1 cellular context compared by ENCODE assay signal in genomic region chr13:28408235-28408848, GRCh38.
A peak's percentile ranks its signal among the peaks of the same experiment; 100 is the strongest.
TF ChIP-seq lines count a peak whose summit lies in the region.

No MANE protein-coding gene starts in this region.

TF ChIP-seq in K562, 482 proteins besides CTCF, POLR2A, EP300 and RAD21 (continued from another document and continues in another):
- TF ChIP-seq, protein P1, sequence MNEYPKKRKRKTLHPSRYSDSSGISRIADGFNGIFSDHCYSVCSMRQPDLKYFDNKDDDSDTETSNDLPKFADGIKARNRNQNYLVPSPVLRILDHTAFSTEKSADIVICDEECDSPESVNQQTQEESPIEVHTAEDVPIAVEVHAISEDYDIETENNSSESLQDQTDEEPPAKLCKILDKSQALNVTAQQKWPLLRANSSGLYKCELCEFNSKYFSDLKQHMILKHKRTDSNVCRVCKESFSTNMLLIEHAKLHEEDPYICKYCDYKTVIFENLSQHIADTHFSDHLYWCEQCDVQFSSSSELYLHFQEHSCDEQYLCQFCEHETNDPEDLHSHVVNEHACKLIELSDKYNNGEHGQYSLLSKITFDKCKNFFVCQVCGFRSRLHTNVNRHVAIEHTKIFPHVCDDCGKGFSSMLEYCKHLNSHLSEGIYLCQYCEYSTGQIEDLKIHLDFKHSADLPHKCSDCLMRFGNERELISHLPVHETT (CRISPR knock-in tag; conservative IDR thresholded peaks at IDR 0.05 in 1 of 2, IDR thresholded peaks at IDR 0.05 in 1 of 2) = peak in 1 of 2 experiments; percentile 82; a peak in 2 of 4 replicates
- peak; percentile 87; the same call in 1 of the 2 replicates for TF ChIP-seq NCOA1 (IDR thresholded peaks at IDR 0.05; ENCODE audit: low read depth)
- TF ChIP-seq SMAD1 (IDR thresholded peaks at IDR 0.05; ENCODE audit: low read depth, low read length, partially characterized antibody) = peak; percentile 32
- TF ChIP-seq XRCC5 (IDR thresholded peaks at IDR 0.05; ENCODE audit: low read depth, low read length) = 0 out of 2 replicates have a peak, but pooled peaks have one; percentile 21
- no peak for TF ChIP-seq SIN3B (IDR thresholded peaks at IDR 0.05; ENCODE audit: low read depth)
- TF ChIP-seq HINFP (tag; conservative IDR thresholded peaks at IDR 0.05; ENCODE audit: low read depth) = no peak
- peak; percentile 81; the same call in 1 of the 2 replicates for TF ChIP-seq MEF2D (tag; conservative IDR thresholded peaks at IDR 0.05; ENCODE audit: low read depth)
- TF ChIP-seq RBM34 (IDR thresholded peaks at IDR 0.05; ENCODE audit: borderline replicate concordance, insufficient read depth, low read length) = no peak
- peak; percentile 44; the same call in 1 of the 2 replicates for TF ChIP-seq MITF (IDR thresholded peaks at IDR 0.05)
- TF ChIP-seq FOXJ2 (tag; IDR thresholded peaks at IDR 0.05) = peak; percentile 96
- no peak for TF ChIP-seq HCFC1 (IDR thresholded peaks at IDR 0.05; ENCODE audit: low read depth, low read length)
- peak; percentile 96 for TF ChIP-seq TAL1 (IDR thresholded peaks at IDR 0.05)
- TF ChIP-seq, protein P2, sequence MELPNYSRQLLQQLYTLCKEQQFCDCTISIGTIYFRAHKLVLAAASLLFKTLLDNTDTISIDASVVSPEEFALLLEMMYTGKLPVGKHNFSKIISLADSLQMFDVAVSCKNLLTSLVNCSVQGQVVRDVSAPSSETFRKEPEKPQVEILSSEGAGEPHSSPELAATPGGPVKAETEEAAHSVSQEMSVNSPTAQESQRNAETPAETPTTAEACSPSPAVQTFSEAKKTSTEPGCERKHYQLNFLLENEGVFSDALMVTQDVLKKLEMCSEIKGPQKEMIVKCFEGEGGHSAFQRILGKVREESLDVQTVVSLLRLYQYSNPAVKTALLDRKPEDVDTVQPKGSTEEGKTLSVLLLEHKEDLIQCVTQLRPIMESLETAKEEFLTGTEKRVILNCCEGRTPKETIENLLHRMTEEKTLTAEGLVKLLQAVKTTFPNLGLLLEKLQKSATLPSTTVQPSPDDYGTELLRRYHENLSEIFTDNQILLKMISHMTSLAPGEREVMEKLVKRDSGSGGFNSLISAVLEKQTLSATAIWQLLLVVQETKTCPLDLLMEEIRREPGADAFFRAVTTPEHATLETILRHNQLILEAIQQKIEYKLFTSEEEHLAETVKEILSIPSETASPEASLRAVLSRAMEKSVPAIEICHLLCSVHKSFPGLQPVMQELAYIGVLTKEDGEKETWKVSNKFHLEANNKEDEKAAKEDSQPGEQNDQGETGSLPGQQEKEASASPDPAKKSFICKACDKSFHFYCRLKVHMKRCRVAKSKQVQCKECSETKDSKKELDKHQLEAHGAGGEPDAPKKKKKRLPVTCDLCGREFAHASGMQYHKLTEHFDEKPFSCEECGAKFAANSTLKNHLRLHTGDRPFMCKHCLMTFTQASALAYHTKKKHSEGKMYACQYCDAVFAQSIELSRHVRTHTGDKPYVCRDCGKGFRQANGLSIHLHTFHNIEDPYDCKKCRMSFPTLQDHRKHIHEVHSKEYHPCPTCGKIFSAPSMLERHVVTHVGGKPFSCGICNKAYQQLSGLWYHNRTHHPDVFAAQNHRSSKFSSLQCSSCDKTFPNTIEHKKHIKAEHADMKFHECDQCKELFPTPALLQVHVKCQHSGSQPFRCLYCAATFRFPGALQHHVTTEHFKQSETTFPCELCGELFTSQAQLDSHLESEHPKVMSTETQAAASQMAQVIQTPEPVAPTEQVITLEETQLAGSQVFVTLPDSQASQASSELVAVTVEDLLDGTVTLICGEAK (IDR thresholded peaks at IDR 0.05) = peak; percentile 13; the same call in 1 of the 2 replicates
- TF ChIP-seq, protein P2 (CRISPR knock-in tag; IDR thresholded peaks at IDR 0.05) = no peak
- peak; percentile 25; the same call in 1 of the 2 replicates for TF ChIP-seq NFRKB (IDR thresholded peaks at IDR 0.05; ENCODE audit: low read depth)
- no peak for TF ChIP-seq ZNF174 (CRISPR knock-in tag; IDR thresholded peaks at IDR 0.05)
- no peak for TF ChIP-seq SAP30 (IDR thresholded peaks at IDR 0.05; ENCODE audit: borderline replicate concordance, insufficient read depth, low read depth, low read length, poor library complexity, severe bottlenecking)
- TF ChIP-seq MTF1 (CRISPR knock-in tag; IDR thresholded peaks at IDR 0.05; ENCODE audit: borderline replicate concordance) = no peak
- no peak for TF ChIP-seq GMEB1 (CRISPR knock-in tag; IDR thresholded peaks at IDR 0.05)
- TF ChIP-seq THRAP3 (IDR thresholded peaks at IDR 0.05; ENCODE audit: borderline replicate concordance) = no peak
- TF ChIP-seq ADNP (tag; IDR thresholded peaks at IDR 0.05) = no peak
- TF ChIP-seq ZNF347 (CRISPR knock-in tag; IDR thresholded peaks at IDR 0.05; ENCODE audit: low read depth) = no peak
- TF ChIP-seq, protein P3, sequence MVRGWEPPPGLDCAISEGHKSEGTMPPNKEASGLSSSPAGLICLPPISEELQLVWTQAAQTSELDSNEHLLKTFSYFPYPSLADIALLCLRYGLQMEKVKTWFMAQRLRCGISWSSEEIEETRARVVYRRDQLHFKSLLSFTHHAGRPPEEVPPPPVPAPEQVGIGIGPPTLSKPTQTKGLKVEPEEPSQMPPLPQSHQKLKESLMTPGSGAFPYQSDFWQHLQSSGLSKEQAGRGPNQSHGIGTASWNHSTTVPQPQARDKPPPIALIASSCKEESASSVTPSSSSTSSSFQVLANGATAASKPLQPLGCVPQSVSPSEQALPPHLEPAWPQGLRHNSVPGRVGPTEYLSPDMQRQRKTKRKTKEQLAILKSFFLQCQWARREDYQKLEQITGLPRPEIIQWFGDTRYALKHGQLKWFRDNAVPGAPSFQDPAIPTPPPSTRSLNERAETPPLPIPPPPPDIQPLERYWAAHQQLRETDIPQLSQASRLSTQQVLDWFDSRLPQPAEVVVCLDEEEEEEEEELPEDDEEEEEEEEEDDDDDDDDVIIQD (CRISPR knock-in tag; IDR thresholded peaks at IDR 0.05) = no peak
- TF ChIP-seq ZNF253 (CRISPR knock-in tag; conservative IDR thresholded peaks at IDR 0.05) = no peak
- TF ChIP-seq BHLHE40 (IDR thresholded peaks at IDR 0.05; ENCODE audit: low read length) = peak; percentile 75
- no peak for TF ChIP-seq DIDO1 (tag; IDR thresholded peaks at IDR 0.05; ENCODE audit: low read depth)
- TF ChIP-seq, protein P4, sequence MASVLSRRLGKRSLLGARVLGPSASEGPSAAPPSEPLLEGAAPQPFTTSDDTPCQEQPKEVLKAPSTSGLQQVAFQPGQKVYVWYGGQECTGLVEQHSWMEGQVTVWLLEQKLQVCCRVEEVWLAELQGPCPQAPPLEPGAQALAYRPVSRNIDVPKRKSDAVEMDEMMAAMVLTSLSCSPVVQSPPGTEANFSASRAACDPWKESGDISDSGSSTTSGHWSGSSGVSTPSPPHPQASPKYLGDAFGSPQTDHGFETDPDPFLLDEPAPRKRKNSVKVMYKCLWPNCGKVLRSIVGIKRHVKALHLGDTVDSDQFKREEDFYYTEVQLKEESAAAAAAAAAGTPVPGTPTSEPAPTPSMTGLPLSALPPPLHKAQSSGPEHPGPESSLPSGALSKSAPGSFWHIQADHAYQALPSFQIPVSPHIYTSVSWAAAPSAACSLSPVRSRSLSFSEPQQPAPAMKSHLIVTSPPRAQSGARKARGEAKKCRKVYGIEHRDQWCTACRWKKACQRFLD (CRISPR knock-in tag; IDR thresholded peaks at IDR 0.05) = peak; percentile 92
- TF ChIP-seq TSC22D4 (tag; IDR thresholded peaks at IDR 0.05) = no peak
- no peak for TF ChIP-seq POLR3A (IDR thresholded peaks at IDR 0.05; ENCODE audit: borderline replicate concordance, extremely low read depth, insufficient read depth, insufficient read length)
- TF ChIP-seq E2F4 (CRISPR knock-in tag; IDR thresholded peaks at IDR 0.05; ENCODE audit: low read depth) = no peak
- no peak for TF ChIP-seq E2F6 (IDR thresholded peaks at IDR 0.05; ENCODE audit: borderline replicate concordance in 1 of 2, extremely low read depth in 1 of 2, insufficient read depth in 1 of 2, insufficient read length in 1 of 2, low read depth in 1 of 2, low read length in 1 of 2, poor library complexity in 1 of 2, severe bottlenecking in 1 of 2)
- peak; percentile 82 to 92 for TF ChIP-seq TRIM24 (IDR thresholded peaks at IDR 0.05)
- peak; percentile 97 for TF ChIP-seq SOX6 (IDR thresholded peaks at IDR 0.05)
- no peak for TF ChIP-seq ZZZ3 (IDR thresholded peaks at IDR 0.05)
